In the genomic region with DNA sequence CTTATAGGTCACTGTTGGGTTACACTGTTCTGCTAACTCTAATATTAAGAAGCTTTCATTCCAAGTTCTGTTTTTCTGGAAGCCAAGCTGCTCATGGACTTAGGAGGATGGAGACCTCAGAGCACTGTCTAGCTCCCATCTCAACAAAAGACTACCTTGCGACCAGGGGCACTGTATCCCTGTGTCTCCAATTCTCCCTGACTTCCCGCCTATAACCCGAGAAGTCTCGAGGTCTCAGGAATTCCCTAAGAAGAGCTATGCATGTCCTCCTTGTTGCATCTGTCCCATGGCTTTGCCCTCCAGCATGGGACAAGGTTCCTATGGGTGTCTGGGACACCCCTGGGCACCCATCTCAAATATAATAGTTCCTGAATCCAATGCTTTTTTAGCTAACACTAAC, we compare ENCODE assay signal across 28 cellular contexts. TPM values are rescaled to one million over a fixed set of nuclear protein-coding genes. Genes with fewer than 3 reads are reported as not detected.
"Had no signal": no experiment of that assay in that cellular context is flagged by ENCODE, and none has a peak within 500 bp of the region (broad histone marks: within the 10 kb centered on the region; RNA-seq: fewer than 3 reads in every experiment).

No MANE protein-coding gene starts in this region.

- H3K36me3 Mint-ChIP-seq: activated CD8-positive, alpha-beta memory T cell treated with anti-CD3 and anti-CD28 coated beads, Interleukin-2, amount 10 ng/mL, durations not matched to agents 7 days and 5 days; activated naive CD4-positive, alpha-beta T cell treated with anti-CD3 and anti-CD28 coated beads, Interleukin-2, amount 50 U/mL, for 24 hours; IgD-negative memory B cell had no signal

- H3K9me3 ChIP-seq: ascending aorta, body of pancreas had no signal

- H3K36me3 ChIP-seq: ascending aorta had no signal

- H3K27ac ChIP-seq: ascending aorta, body of pancreas had no signal

- H3K27me3 Mint-ChIP-seq: activated CD4-positive, alpha-beta T cell treated with anti-CD3 and anti-CD28 coated beads, Interleukin-2, amount 10 ng/mL, durations not matched to agents 24 days and 14 days; activated naive CD4-positive, alpha-beta T cell treated with anti-CD3 and anti-CD28 coated beads, Interleukin-2, amount 50 U/mL, for 24 hours had no signal

- H3K4me3 Mint-ChIP-seq: activated CD4-positive, alpha-beta T cell treated with anti-CD3 and anti-CD28 coated beads, Interleukin-2, amount 10 ng/mL, durations not matched to agents 24 days and 14 days; activated CD8-positive, alpha-beta memory T cell treated with anti-CD3 and anti-CD28 coated beads, Interleukin-2, amount 10 ng/mL, durations not matched to agents 7 days and 5 days; activated naive CD4-positive, alpha-beta T cell treated with anti-CD3 and anti-CD28 coated beads, Interleukin-2, amount 50 U/mL, for 24 hours; activated T-cell treated with anti-CD3 and anti-CD28 coated beads, Interleukin-2, amount 50 U/mL, for 24 hours; activated T-helper 1 cell treated with anti-CD3 and anti-CD28 coated beads, Interleukin-12 subunit alpha, Interleukin-12 subunit beta, Interleukin-2, Interleukin-4 antibody, amounts not matched to agents 30 ng/mL and 10 ng/mL and 1 ng/mL, durations not matched to agents 14 hours and 24 hours and 36 hours; IgD-negative memory B cell; T-helper 1 cell treated with Interleukin-12 subunit alpha and Interleukin-12 subunit beta and Interleukin-4 antibody, amounts not matched to agents 30 μg/mL and 1 μg/mL, for 36 hours; WTC11 had no signal

- H3K4me3 ChIP-seq: ascending aorta, body of pancreas had no signal

- ATAC-seq: activated CD8-positive, alpha-beta memory T cell treated with anti-CD3 and anti-CD28 coated beads, Interleukin-2, amount 10 ng/mL, durations not matched to agents 7 days and 5 days; body of pancreas; WTC11 had no signal

- DNase-seq: activated CD4-positive, alpha-beta T cell treated with anti-CD3 and anti-CD28 coated beads, Interleukin-2, amount 10 ng/mL, durations not matched to agents 24 days and 14 days; activated CD4-positive, alpha-beta T cell treated with anti-CD3 and anti-CD28 coated beads, Interleukin-2, amount 50 U/mL, for 48 hours; activated CD4-positive, CD25-positive, alpha-beta regulatory T cell treated with anti-CD3 and anti-CD28 coated beads, Interleukin-2, amount 50 U/mL, for 72 hours; activated CD8-positive, alpha-beta memory T cell treated with anti-CD3 and anti-CD28 coated beads, Interleukin-2, amount 10 ng/mL, durations not matched to agents 7 days and 5 days; activated effector memory CD4-positive, alpha-beta T cell treated with Interleukin-2 at 50 U/mL for 16 hours; activated naive CD4-positive, alpha-beta T cell; activated T-cell treated with anti-CD3 and anti-CD28 coated beads, Interleukin-2, amount 50 U/mL, for 24 hours; body of pancreas; KG1; NCI-H1092; NCI-H1417; NCI-H1930; NCI-H2107; NCI-H2171 treated with DMSO at 0.1 percent for 48 hours; NCI-H345; NCI-H510A; NCI-H69; NK-92 treated with Interleukin-12 subunit alpha and Interleukin-12 subunit beta, amount 100 ng/mL, for 24 hours; OCI-M1; SHP77 had no signal

- H3K27me3 ChIP-seq: ascending aorta, body of pancreas had no signal

- H3K4me1 Mint-ChIP-seq: activated CD4-positive, alpha-beta T cell treated with anti-CD3 and anti-CD28 coated beads, Interleukin-2, amount 10 ng/mL, durations not matched to agents 24 days and 14 days; activated CD8-positive, alpha-beta memory T cell treated with anti-CD3 and anti-CD28 coated beads, Interleukin-2, amount 10 ng/mL, durations not matched to agents 7 days and 5 days had no signal

- H3K27ac Mint-ChIP-seq: activated CD4-positive, alpha-beta T cell treated with anti-CD3 and anti-CD28 coated beads, Interleukin-2, amount 10 ng/mL, durations not matched to agents 24 days and 14 days; activated CD8-positive, alpha-beta memory T cell treated with anti-CD3 and anti-CD28 coated beads, Interleukin-2, amount 10 ng/mL, durations not matched to agents 7 days and 5 days; activated naive CD4-positive, alpha-beta T cell treated with anti-CD3 and anti-CD28 coated beads, Interleukin-2, amount 50 U/mL, for 24 hours; activated T-cell treated with anti-CD3 and anti-CD28 coated beads, Interleukin-2, amount 50 U/mL, for 24 hours; activated T-helper 1 cell treated with anti-CD3 and anti-CD28 coated beads, Interleukin-12 subunit alpha, Interleukin-12 subunit beta, Interleukin-2, Interleukin-4 antibody, amounts not matched to agents 30 ng/mL and 10 ng/mL and 1 ng/mL, durations not matched to agents 14 hours and 24 hours and 36 hours; IgD-negative memory B cell; T-helper 1 cell treated with Interleukin-12 subunit alpha and Interleukin-12 subunit beta and Interleukin-4 antibody, amounts not matched to agents 30 μg/mL and 1 μg/mL, for 36 hours; WTC11 had no signal

- H3K9me3 Mint-ChIP-seq: activated naive CD4-positive, alpha-beta T cell treated with anti-CD3 and anti-CD28 coated beads, Interleukin-2, amount 50 U/mL, for 24 hours; activated T-cell treated with anti-CD3 and anti-CD28 coated beads, Interleukin-2, amount 50 U/mL, for 24 hours had no signal

- H3K4me1 ChIP-seq: ascending aorta had no signal

RNA-seq across cellular contexts. Expression of gene BTBD16, which starts 31.2 kb away (rescaled TPM):
- total RNA-seq: activated CD4-positive, alpha-beta T cell treated with anti-CD3 and anti-CD28 coated beads, Interleukin-2, amount 10 ng/mL, durations not matched to agents 24 days and 14 days; activated CD8-positive, alpha-beta memory T cell treated with anti-CD3 and anti-CD28 coated beads, Interleukin-2, amount 10 ng/mL, durations not matched to agents 7 days and 5 days; activated T-helper 1 cell treated with anti-CD3 and anti-CD28 coated beads, Interleukin-12 subunit alpha, Interleukin-12 subunit beta, Interleukin-2, Interleukin-4 antibody, amounts not matched to agents 30 ng/mL and 10 ng/mL and 1 ng/mL, durations not matched to agents 14 hours and 24 hours and 36 hours; ascending aorta; body of pancreas; LHCN-M2; SK-MEL-5; WTC11 had no signal
